ENCODE assay signal across 13 cellular contexts in genomic region chrX:17042046-17042445, GRCh38.
DNase-seq lines count a peak whose midpoint lies in the region; ATAC-seq and TF ChIP-seq lines count a peak whose summit lies in the region.
"Had no signal": no experiment of that assay in that cellular context is flagged by ENCODE, and none has a peak within 500 bp of the region (broad histone marks: within the 10 kb centered on the region; RNA-seq: fewer than 3 reads in every experiment).

No MANE protein-coding gene starts in this region.

- H3K4me3 ChIP-seq in adipocyte (ENCODE audit: low read length) (no peak overlapping the region), thyroid gland (replicated peaks in 1 of 3) (no peak overlapping the region), upper lobe of right lung (no peak overlapping the region)
- H3K4me3 ChIP-seq: HAP-1 had no signal

- TF ChIP-seq POLR2A in thyroid gland (IDR thresholded peaks at IDR 0.05): no peak

- H3K36me3 ChIP-seq in adipocyte (ENCODE audit: control insufficient read depth, insufficient read depth, low read length, severe bottlenecking): no peaks in the 10 kb centered on the region
- H3K36me3 ChIP-seq in thyroid gland: no peaks in the 10 kb centered on the region
- no peaks in the 10 kb centered on the region for H3K36me3 ChIP-seq in upper lobe of right lung
- H3K36me3 ChIP-seq: BE2C, HAP-1 had no signal

- ATAC-seq in HG02981 (IDR thresholded peaks at IDR 0.05; ENCODE audit: unreplicated experiment) (no peak), upper lobe of right lung (no peak)
- ATAC-seq: CD8-positive, alpha-beta T cell had no signal

- peak; percentile 78 to 81 for DNase-seq in NCI-H526 (lab: John Stamatoyannopoulos, UW)
- DNase-seq in adipocyte (ENCODE audit: low read depth): peak; percentile 32
- DNase-seq in myocyte (ENCODE audit: low read depth): peak; percentile 7
- peak; percentile 33 to 58 for DNase-seq in thyroid gland
- no peak for DNase-seq in NCI-H128 (lab: John Stamatoyannopoulos, UW; ENCODE audit: unreplicated experiment)
- no peak for DNase-seq in upper lobe of right lung
- DNase-seq: BE2C; Caco-2; CD8-positive, alpha-beta T cell; GOT3 had no signal

- no peak overlapping the region for H3K27ac ChIP-seq in thyroid gland
- no peak overlapping the region for H3K27ac ChIP-seq in upper lobe of right lung
- H3K27ac ChIP-seq: C4-2B had no signal

- H3K27me3 ChIP-seq in adipocyte (replicated peaks; ENCODE audit: control insufficient read depth, insufficient read depth, low read length): peaks cover 25% of the 10 kb centered on the region
- no peaks in the 10 kb centered on the region for H3K27me3 ChIP-seq in thyroid gland
- no peaks in the 10 kb centered on the region for H3K27me3 ChIP-seq in upper lobe of right lung
- H3K27me3 ChIP-seq: BE2C had no signal

- H3K4me1 ChIP-seq in adipocyte (ENCODE audit: control insufficient read depth, insufficient read depth, low read length) (peaks cover 21% of the 10 kb centered on the region), thyroid gland (no peaks in the 10 kb centered on the region), upper lobe of right lung (no peaks in the 10 kb centered on the region)
- H3K4me1 ChIP-seq: BE2C, Caco-2 had no signal

- no peak overlapping the region for H3K9ac ChIP-seq in adipocyte (ENCODE audit: low read length)

- TF ChIP-seq CTCF in thyroid gland (IDR thresholded peaks at IDR 0.05) (no peak), upper lobe of right lung (IDR thresholded peaks at IDR 0.05) (no peak)

- H3K9me3 ChIP-seq in adipocyte (ENCODE audit: control insufficient read depth, low read length) (peaks cover 5% of the 10 kb centered on the region), thyroid gland (no peaks in the 10 kb centered on the region), upper lobe of right lung (no peaks in the 10 kb centered on the region)
- H3K9me3 ChIP-seq: BE2C, Caco-2, HAP-1 had no signal

- intact Hi-C loops in thyroid gland (cut with DNase I): no loop called here
- intact Hi-C loops in upper lobe of right lung (cut with DNase I): loop anchor here (10.0 kb wide), 1 partner anchor 217 kb away; no protein-coding TSS in a partner anchor

Comparison
In these comparisons a context has a peak if more than half of its experiments do, and no peak if none do; other contexts are left out.
1. DNase-seq: peak in NCI-H526 (2 of 2), adipocyte (single experiment), myocyte (single experiment) and thyroid gland (2 of 2); none in NCI-H128 (single experiment) and upper lobe of right lung (single experiment).